In genomic region chr19:980133-980998, GRCh38 we compare ENCODE assay signal across 1 cellular context.
TF ChIP-seq lines count a peak whose summit lies in the region.

No MANE protein-coding gene starts in this region.

TF ChIP-seq in K562, 482 proteins besides CTCF, POLR2A, EP300 and RAD21 (continued from another document and continues in another):
- TF ChIP-seq, protein P1, sequence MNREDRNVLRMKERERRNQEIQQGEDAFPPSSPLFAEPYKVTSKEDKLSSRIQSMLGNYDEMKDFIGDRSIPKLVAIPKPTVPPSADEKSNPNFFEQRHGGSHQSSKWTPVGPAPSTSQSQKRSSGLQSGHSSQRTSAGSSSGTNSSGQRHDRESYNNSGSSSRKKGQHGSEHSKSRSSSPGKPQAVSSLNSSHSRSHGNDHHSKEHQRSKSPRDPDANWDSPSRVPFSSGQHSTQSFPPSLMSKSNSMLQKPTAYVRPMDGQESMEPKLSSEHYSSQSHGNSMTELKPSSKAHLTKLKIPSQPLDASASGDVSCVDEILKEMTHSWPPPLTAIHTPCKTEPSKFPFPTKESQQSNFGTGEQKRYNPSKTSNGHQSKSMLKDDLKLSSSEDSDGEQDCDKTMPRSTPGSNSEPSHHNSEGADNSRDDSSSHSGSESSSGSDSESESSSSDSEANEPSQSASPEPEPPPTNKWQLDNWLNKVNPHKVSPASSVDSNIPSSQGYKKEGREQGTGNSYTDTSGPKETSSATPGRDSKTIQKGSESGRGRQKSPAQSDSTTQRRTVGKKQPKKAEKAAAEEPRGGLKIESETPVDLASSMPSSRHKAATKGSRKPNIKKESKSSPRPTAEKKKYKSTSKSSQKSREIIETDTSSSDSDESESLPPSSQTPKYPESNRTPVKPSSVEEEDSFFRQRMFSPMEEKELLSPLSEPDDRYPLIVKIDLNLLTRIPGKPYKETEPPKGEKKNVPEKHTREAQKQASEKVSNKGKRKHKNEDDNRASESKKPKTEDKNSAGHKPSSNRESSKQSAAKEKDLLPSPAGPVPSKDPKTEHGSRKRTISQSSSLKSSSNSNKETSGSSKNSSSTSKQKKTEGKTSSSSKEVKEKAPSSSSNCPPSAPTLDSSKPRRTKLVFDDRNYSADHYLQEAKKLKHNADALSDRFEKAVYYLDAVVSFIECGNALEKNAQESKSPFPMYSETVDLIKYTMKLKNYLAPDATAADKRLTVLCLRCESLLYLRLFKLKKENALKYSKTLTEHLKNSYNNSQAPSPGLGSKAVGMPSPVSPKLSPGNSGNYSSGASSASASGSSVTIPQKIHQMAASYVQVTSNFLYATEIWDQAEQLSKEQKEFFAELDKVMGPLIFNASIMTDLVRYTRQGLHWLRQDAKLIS (CRISPR knock-in tag; IDR thresholded peaks at IDR 0.05): no peak
- TF ChIP-seq ZNF655 (CRISPR knock-in tag; IDR thresholded peaks at IDR 0.05) (no peak), SAFB (IDR thresholded peaks at IDR 0.05; ENCODE audit: borderline replicate concordance, low read depth, low read length) (no peak), ZFPM2 (CRISPR knock-in tag; IDR thresholded peaks at IDR 0.05) (no peak), CBFA2T2 (conservative IDR thresholded peaks at IDR 0.05) (peak; percentile 62), ARID3A (IDR thresholded peaks at IDR 0.05; ENCODE audit: borderline replicate concordance, low read depth, low read length) (no peak), RFX1 (IDR thresholded peaks at IDR 0.05) (no peak), OTX1 (CRISPR knock-in tag; IDR thresholded peaks at IDR 0.05) (no peak), MEIS2 (IDR thresholded peaks at IDR 0.05; ENCODE audit: partially characterized antibody) (no peak), ARHGAP35 (IDR thresholded peaks at IDR 0.05; ENCODE audit: partially characterized antibody) (no peak), ZSCAN32 (CRISPR knock-in tag; IDR thresholded peaks at IDR 0.05) (no peak), NFYB (IDR thresholded peaks at IDR 0.05; ENCODE audit: extremely low read depth, insufficient read length) (no peak), STAT6 (CRISPR knock-in tag; IDR thresholded peaks at IDR 0.05) (no peak), ZNF12 (CRISPR knock-in tag; IDR thresholded peaks at IDR 0.05) (0 out of 2 replicates have a peak, but pooled peaks have one; percentile 7), PRDM10 (IDR thresholded peaks at IDR 0.05; ENCODE audit: partially characterized antibody) (peak; percentile 92), BDP1 (IDR thresholded peaks at IDR 0.05; ENCODE audit: insufficient read depth, insufficient read length) (no peak), KDM4B (IDR thresholded peaks at IDR 0.05; ENCODE audit: borderline replicate concordance in 2 of 2, low read depth in 1 of 2) (no peak; a peak in 1 of 4 replicates), SMARCB1 (IDR thresholded peaks at IDR 0.05; ENCODE audit: insufficient read length, low read depth) (no peak), ZNF311 (CRISPR knock-in tag; IDR thresholded peaks at IDR 0.05) (peak; percentile 56), ZNF717 (CRISPR knock-in tag; IDR thresholded peaks at IDR 0.05) (no peak), POLR2AphosphoS5 (IDR thresholded peaks at IDR 0.05; ENCODE audit: control insufficient read depth, insufficient read depth, low read depth, low read length) (peak; percentile 51; the same call in 1 of the 2 replicates), ZFP30 (CRISPR knock-in tag; IDR thresholded peaks at IDR 0.05; ENCODE audit: borderline replicate concordance) (no peak), ZNF830 (CRISPR knock-in tag; IDR thresholded peaks at IDR 0.05) (no peak), TFE3 (CRISPR knock-in tag; IDR thresholded peaks at IDR 0.05) (no peak), ZC3H4 (CRISPR knock-in tag; IDR thresholded peaks at IDR 0.05; ENCODE audit: borderline replicate concordance) (no peak), KAT8 (IDR thresholded peaks at IDR 0.05; ENCODE audit: low read depth) (no peak), GTF3C2 (IDR thresholded peaks at IDR 0.05; ENCODE audit: borderline replicate concordance, extremely low read depth, insufficient read length) (no peak), RB1 (IDR thresholded peaks at IDR 0.05; ENCODE audit: low read depth) (0 out of 2 replicates have a peak, but pooled peaks have one; percentile 28), CHCHD3 (CRISPR knock-in tag; IDR thresholded peaks at IDR 0.05) (no peak), CBX8 (IDR thresholded peaks at IDR 0.05; ENCODE audit: borderline replicate concordance, extremely low read depth, low read depth, low read length, poor library complexity, severe bottlenecking) (no peak)
- TF ChIP-seq, protein P2, sequence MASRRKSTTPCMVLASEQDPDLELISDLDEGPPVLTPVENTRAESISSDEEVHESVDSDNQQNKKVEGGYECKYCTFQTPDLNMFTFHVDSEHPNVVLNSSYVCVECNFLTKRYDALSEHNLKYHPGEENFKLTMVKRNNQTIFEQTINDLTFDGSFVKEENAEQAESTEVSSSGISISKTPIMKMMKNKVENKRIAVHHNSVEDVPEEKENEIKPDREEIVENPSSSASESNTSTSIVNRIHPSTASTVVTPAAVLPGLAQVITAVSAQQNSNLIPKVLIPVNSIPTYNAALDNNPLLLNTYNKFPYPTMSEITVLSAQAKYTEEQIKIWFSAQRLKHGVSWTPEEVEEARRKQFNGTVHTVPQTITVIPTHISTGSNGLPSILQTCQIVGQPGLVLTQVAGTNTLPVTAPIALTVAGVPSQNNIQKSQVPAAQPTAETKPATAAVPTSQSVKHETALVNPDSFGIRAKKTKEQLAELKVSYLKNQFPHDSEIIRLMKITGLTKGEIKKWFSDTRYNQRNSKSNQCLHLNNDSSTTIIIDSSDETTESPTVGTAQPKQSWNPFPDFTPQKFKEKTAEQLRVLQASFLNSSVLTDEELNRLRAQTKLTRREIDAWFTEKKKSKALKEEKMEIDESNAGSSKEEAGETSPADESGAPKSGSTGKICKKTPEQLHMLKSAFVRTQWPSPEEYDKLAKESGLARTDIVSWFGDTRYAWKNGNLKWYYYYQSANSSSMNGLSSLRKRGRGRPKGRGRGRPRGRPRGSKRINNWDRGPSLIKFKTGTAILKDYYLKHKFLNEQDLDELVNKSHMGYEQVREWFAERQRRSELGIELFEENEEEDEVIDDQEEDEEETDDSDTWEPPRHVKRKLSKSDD (conservative IDR thresholded peaks at IDR 0.05; ENCODE audit: low read length): no peak
- TF ChIP-seq, protein P3, sequence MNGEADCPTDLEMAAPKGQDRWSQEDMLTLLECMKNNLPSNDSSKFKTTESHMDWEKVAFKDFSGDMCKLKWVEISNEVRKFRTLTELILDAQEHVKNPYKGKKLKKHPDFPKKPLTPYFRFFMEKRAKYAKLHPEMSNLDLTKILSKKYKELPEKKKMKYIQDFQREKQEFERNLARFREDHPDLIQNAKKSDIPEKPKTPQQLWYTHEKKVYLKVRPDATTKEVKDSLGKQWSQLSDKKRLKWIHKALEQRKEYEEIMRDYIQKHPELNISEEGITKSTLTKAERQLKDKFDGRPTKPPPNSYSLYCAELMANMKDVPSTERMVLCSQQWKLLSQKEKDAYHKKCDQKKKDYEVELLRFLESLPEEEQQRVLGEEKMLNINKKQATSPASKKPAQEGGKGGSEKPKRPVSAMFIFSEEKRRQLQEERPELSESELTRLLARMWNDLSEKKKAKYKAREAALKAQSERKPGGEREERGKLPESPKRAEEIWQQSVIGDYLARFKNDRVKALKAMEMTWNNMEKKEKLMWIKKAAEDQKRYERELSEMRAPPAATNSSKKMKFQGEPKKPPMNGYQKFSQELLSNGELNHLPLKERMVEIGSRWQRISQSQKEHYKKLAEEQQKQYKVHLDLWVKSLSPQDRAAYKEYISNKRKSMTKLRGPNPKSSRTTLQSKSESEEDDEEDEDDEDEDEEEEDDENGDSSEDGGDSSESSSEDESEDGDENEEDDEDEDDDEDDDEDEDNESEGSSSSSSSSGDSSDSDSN (IDR thresholded peaks at IDR 0.05; ENCODE audit: borderline replicate concordance in 1 of 2, low read depth in 2 of 2, low read length in 2 of 2): 0 out of 4 replicates have a peak, but pooled peaks of 1 of the 2 experiments have one; percentile 30
